Comparison of ENCODE assay signal across 8 cellular contexts in the genomic region with DNA sequence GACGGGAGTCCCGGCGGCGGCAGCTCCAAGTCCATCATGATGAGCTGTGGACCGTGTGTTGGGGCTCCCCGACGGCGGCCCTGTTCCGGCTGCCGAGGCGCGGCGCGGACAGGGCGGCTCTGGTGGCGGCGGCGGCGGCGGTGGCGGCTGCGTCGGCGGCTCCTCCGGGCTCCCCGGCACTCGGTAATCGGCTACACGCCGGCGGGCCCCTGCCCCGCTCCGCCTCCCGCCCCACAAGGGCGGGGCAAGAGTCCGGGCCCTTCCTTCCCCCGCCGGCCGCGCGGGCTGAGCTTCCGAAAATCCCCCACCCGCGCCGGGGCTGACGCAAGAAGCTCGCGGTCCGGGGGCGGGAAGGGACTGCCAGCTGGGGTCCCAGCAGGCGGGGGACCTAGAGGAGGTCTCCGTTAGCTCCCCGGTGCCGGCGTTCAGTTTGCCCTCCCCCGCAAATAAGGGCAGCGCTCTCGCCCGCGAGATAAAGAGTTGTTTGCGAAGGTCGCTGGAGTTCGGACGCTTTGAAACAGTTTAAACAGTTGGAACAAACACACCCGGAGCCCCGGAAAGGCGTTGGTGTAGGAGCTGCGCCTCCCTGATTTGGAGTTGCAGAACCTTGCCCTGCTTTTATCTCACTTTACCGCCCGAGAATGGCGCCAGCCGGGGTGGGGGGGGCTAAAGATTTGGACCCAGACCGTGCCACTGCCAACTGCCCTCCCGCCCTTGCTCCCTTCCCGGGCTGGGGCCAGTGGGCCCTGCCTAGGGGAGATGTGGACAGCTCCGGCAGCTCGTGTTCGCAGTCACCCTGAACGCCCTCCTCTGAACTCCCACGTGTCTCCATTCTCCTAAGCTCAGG. TPM values are rescaled to one million over a fixed set of nuclear protein-coding genes. Genes with fewer than 3 reads are reported as not detected.
DNase-seq lines count a peak whose midpoint lies in the region; ATAC-seq, FAIRE-seq and TF ChIP-seq lines count a peak whose summit lies in the region.

A gene (minus strand): TSS at position 189 of the 847 bp plus-strand sequence. CDS start 151 bp downstream, at position 38.

- TF ChIP-seq CTCF in cardiac muscle cell (IDR thresholded peaks at IDR 0.05; ENCODE audit: low read depth, low read length) (no peak), parathyroid adenoma (IDR thresholded peaks at IDR 0.05) (no peak), tibial artery (IDR thresholded peaks at IDR 0.05) (no peak)

- peak within 1 kb of the TSS; percentile 93 for H3K4me3 ChIP-seq in adipocyte (ENCODE audit: low read length)
- peak within 1 kb of the TSS; percentile 96 for H3K4me3 ChIP-seq in cardiac muscle cell
- H3K4me3 ChIP-seq in parathyroid adenoma (ENCODE audit: low read depth, low read length), result peak within 1 kb of the TSS; percentile 94
- peak within 1 kb of the TSS; percentile 70 to 99 for H3K4me3 ChIP-seq in tibial artery

- peak within 1 kb of the TSS; percentile 96 to 97 (median 96) for H3K4me3 Mint-ChIP-seq in T-cell

- H2AFZ ChIP-seq in parathyroid adenoma, result peak within 1 kb of the TSS; percentile 98

- DNase-seq in GM12892 (ENCODE audit: insufficient read length), result peak; percentile 83
- peak; percentile 41 for DNase-seq in NCI-H1417 treated with DMSO at 0.1 percent for 48 hours (lab: John Stamatoyannopoulos, UW)
- DNase-seq in T-cell, result peak; percentile 84 to 97 (median 94)
- peak; percentile 97 for DNase-seq in adipocyte (ENCODE audit: low read depth)
- peak; percentile 87 to 96 for DNase-seq in cardiac muscle cell (ENCODE audit: low read depth in 1 of 2, low spot score in 1 of 2)
- peak; percentile 89 to 97 for DNase-seq in tibial artery

- H3K9ac ChIP-seq in adipocyte (ENCODE audit: low read length) (peak within 1 kb of the TSS; percentile 99), parathyroid adenoma (peak within 1 kb of the TSS; percentile 89)

- H3K4me1 ChIP-seq in adipocyte (ENCODE audit: control insufficient read depth, insufficient read depth, low read length) (peaks cover 36% of the 10 kb centered on the region), cardiac muscle cell (ENCODE audit: low read depth) (peaks cover 32% of the 10 kb centered on the region), parathyroid adenoma (peaks cover 26% of the 10 kb centered on the region), tibial artery (peaks cover 0 to 42% (median 19%) of the 10 kb centered on the region in 4 donors)

- peaks cover 11% of the 10 kb centered on the region for H3K36me3 Mint-ChIP-seq in T-cell

- H3K4me1 Mint-ChIP-seq in T-cell, result peaks cover 42 to 50% (median 47%) of the 10 kb centered on the region in 3 donors

- ATAC-seq in HG02763 (IDR thresholded peaks at IDR 0.05; ENCODE audit: unreplicated experiment) (peak; percentile 63), T-cell (replicated peaks in 1 of 4) (peak; percentile 69 to 74 (median 74))

- intact Hi-C loops in tibial artery (cut with DNase I; ENCODE audit: low total_unique reads), result loop anchor here (2.0 to 5.0 kb wide), 3 partner anchors 52 to 97 kb away; a partner anchor contains a TSS

- H3K4me2 ChIP-seq in parathyroid adenoma (ENCODE audit: low read length), result peak within 1 kb of the TSS; percentile 96

- POLR2A ChIA-PET in T-cell (lab: Charles Lee), result interaction anchor here (0.5 to 4.1 kb wide), 39 partner anchors 10 to 1568 kb away, joined by 3 to 66 read pairs (median 4); a partner anchor contains a TSS

- H3K9me3 Mint-ChIP-seq in T-cell, result no peaks in the 10 kb centered on the region

- H3K27ac ChIP-seq in cardiac muscle cell (peak within 1 kb of the TSS; percentile 96), parathyroid adenoma (peak within 1 kb of the TSS; percentile 99), tibial artery (peak within 1 kb of the TSS; percentile 99 to 100)

- H3K79me2 ChIP-seq in parathyroid adenoma, result peaks cover 27% of the 10 kb centered on the region

- no peaks in the 10 kb centered on the region for H3K27me3 ChIP-seq in adipocyte (replicated peaks; ENCODE audit: control insufficient read depth, insufficient read depth, low read length)
- H3K27me3 ChIP-seq in cardiac muscle cell, result no peaks in the 10 kb centered on the region
- H3K27me3 ChIP-seq in parathyroid adenoma (ENCODE audit: control insufficient read depth, insufficient read depth, low read length), result no peaks in the 10 kb centered on the region
- H3K27me3 ChIP-seq in tibial artery, result no peaks in the 10 kb centered on the region

- FAIRE-seq in GM12892 (lab: Jason Lieb, UNC), result peak; percentile 81

- no peaks in the 10 kb centered on the region for H3K9me3 ChIP-seq in adipocyte (ENCODE audit: control insufficient read depth, low read length)
- no peaks in the 10 kb centered on the region for H3K9me3 ChIP-seq in cardiac muscle cell (ENCODE audit: low read depth)
- no peaks in the 10 kb centered on the region for H3K9me3 ChIP-seq in parathyroid adenoma (ENCODE audit: control insufficient read depth, low read length)
- H3K9me3 ChIP-seq in tibial artery, result no peaks in the 10 kb centered on the region

- no peaks in the 10 kb centered on the region for H3K27me3 Mint-ChIP-seq in T-cell

- CTCF ChIA-PET in T-cell (lab: Charles Lee), result interaction anchor here (0.6 to 4.4 kb wide), 32 partner anchors 9 to 233 kb away, joined by 3 to 74 read pairs (median 6); a partner anchor contains a TSS

- no peaks in the 10 kb centered on the region for H3K36me3 ChIP-seq in adipocyte (ENCODE audit: control insufficient read depth, insufficient read depth, low read length, severe bottlenecking)
- H3K36me3 ChIP-seq in cardiac muscle cell, result no peaks in the 10 kb centered on the region
- H3K36me3 ChIP-seq in parathyroid adenoma (ENCODE audit: control insufficient read depth, insufficient read depth, low read length), result no peaks in the 10 kb centered on the region
- no peaks in the 10 kb centered on the region for H3K36me3 ChIP-seq in tibial artery

- peak within 1 kb of the TSS; percentile 99 for H3K27ac Mint-ChIP-seq in T-cell

- TF ChIP-seq POLR2A in GM12892 (IDR thresholded peaks at IDR 0.05; ENCODE audit: low read depth, low read length), result no peak; the same call in 1 of the 2 replicates

RNA-seq across cellular contexts. Expression of the gene that starts here (rescaled TPM):
- 26.9 TPM for polyA plus RNA-seq in GM12892 (2012; ENCODE audit: missing spikeins)
- total RNA-seq in T-cell (10 to 100 TPM; 54.3 to 77.0 (median 73.8) TPM), cardiac muscle cell (56.6 and 70.0 TPM in 2 replicates)
- polyA plus RNA-seq in cardiac muscle cell, result 84.5 and 90.5 TPM in 2 replicates

Comparison
In these comparisons a context has a peak if more than half of its experiments do, and no peak if none do; other contexts are left out.
1. Peak in every context shown above with its lines: DNase-seq, ATAC-seq, H3K4me3 ChIP-seq and H3K27ac ChIP-seq.
2. DNase-seq: peak in every context shown above with its lines; median percentile 97 in adipocyte; 94 in T-cell; 93 in tibial artery; 92 in cardiac muscle cell; 83 in GM12892; 41 in NCI-H1417 treated with DMSO at 0.1 percent for 48 hours.